1 cellular context compared by ENCODE assay signal in the genomic region with DNA sequence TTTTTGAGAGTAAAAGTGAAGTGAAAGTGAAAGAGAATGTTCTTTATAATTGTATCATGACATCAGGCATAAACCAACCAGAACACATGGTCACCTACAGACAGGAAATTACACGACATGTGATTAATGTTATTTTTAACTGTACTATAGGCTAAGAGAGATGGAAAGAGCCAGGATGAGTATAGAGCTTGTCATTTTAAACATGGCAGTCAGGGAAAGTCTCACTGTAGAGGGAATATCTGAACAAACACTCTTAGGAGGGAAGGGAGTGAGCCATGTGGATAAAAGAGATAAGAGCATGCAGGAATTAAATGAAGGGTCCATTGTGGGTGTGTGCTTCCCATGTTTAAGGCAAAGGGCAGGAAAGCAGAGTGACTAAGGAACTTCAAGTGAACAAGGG.
TF ChIP-seq lines count a peak whose summit lies in the region.

No MANE protein-coding gene starts in this region.

TF ChIP-seq in GM23338, 12 proteins besides CTCF, POLR2A, EP300 and RAD21 (continued from another document):
- no peak for TF ChIP-seq EZH2 (IDR thresholded peaks at IDR 0.05; ENCODE audit: low read depth, unreplicated experiment)
- TF ChIP-seq ZNF114 (CRISPR knock-in tag; IDR thresholded peaks at IDR 0.05), result no peak
- TF ChIP-seq ZNF331 (CRISPR knock-in tag; IDR thresholded peaks at IDR 0.05; ENCODE audit: low read depth), result no peak
- no peak for TF ChIP-seq NANOG (IDR thresholded peaks at IDR 0.05; ENCODE audit: borderline replicate concordance)
